1 cellular context compared by ENCODE assay signal in the genomic region with DNA sequence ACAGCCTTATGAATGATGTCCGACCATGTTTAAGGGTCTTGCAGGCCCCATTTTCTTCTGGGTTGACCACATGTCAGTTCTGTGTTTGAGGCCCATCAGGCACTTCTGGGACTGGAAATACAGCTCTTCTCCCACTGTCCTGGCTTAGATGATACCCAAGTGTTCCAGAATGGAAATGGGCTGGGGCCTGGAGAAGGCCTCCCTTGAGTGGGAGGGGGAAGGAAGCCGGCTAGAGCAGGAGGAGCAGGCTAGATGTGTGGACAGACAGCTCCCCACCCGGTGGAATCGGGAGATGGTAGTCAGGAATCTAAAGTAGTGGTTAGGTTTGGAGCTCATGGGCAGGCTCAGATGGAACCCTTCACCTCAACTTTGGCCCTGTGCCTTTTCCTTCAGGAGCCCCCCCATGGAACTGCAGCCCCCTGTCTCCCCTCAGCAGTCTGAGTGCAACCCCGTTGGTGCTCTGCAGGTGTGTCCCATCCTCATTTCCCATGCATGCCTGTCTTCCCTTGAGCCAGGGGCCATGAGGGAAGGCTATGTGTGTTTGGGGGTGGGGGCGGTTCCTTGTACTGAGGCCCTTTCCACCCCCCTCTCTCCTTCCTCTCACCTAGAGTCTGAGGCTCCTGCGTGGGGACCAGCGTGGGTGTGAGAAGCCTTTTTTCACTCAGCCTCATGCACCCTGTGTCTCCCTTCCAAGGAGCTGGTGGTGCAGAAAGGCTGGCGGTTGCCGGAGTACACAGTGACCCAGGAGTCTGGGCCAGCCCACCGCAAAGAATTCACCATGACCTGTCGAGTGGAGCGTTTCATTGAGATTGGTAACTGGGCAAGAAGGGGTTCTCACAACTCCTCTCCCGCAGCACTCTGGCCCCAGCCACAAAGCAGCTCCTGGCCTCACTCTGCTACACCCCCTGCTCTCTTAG.
TF ChIP-seq lines count a peak whose summit lies in the region.

No MANE protein-coding gene starts in this region.

TF ChIP-seq in SK-N-SH, 30 proteins besides CTCF, POLR2A, EP300 and RAD21:
- TF ChIP-seq FOSL2 (IDR thresholded peaks at IDR 0.05; ENCODE audit: borderline replicate concordance, low read depth), result no peak
- TF ChIP-seq, protein P1, sequence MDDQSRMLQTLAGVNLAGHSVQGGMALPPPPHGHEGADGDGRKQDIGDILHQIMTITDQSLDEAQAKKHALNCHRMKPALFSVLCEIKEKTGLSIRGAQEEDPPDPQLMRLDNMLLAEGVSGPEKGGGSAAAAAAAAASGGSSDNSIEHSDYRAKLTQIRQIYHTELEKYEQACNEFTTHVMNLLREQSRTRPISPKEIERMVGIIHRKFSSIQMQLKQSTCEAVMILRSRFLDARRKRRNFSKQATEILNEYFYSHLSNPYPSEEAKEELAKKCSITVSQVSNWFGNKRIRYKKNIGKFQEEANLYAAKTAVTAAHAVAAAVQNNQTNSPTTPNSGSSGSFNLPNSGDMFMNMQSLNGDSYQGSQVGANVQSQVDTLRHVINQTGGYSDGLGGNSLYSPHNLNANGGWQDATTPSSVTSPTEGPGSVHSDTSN (IDR thresholded peaks at IDR 0.05), result no peak
TF ChIP-seq in SK-N-SH: peak in this region for 0.
